In genomic region chr16:57677622-57678369, GRCh38 we compare ENCODE assay signal across 1 cellular context.
TF ChIP-seq lines count a peak whose summit lies in the region.

No MANE protein-coding gene starts in this region.

TF ChIP-seq in WTC11, 78 proteins besides CTCF, POLR2A, EP300 and RAD21:
- TF ChIP-seq ZNF281 (CRISPR knock-in tag; IDR thresholded peaks at IDR 0.05) (no peak), RORB (CRISPR knock-in tag; IDR thresholded peaks at IDR 0.05) (no peak), TEAD4 (CRISPR knock-in tag; IDR thresholded peaks at IDR 0.05) (no peak), NR1H2 (CRISPR knock-in tag; IDR thresholded peaks at IDR 0.05) (no peak), RELA (CRISPR knock-in tag; IDR thresholded peaks at IDR 0.05; ENCODE audit: borderline replicate concordance) (no peak), KAT7 (CRISPR knock-in tag; IDR thresholded peaks at IDR 0.05; ENCODE audit: borderline replicate concordance) (no peak), MYBL2 (CRISPR knock-in tag; IDR thresholded peaks at IDR 0.05) (no peak), OVOL2 (CRISPR knock-in tag; IDR thresholded peaks at IDR 0.05; ENCODE audit: borderline replicate concordance) (no peak), E2F4 (CRISPR knock-in tag; IDR thresholded peaks at IDR 0.05; ENCODE audit: borderline replicate concordance, low read depth) (no peak), FOXK1 (CRISPR knock-in tag; IDR thresholded peaks at IDR 0.05) (no peak), PRRX2 (CRISPR knock-in tag; IDR thresholded peaks at IDR 0.05) (no peak), GTF2I (CRISPR knock-in tag; conservative IDR thresholded peaks at IDR 0.05) (no peak), CREB1 (CRISPR knock-in tag; IDR thresholded peaks at IDR 0.05) (no peak), HMGXB4 (CRISPR knock-in tag; IDR thresholded peaks at IDR 0.05) (no peak), HMGA2 (CRISPR knock-in tag; IDR thresholded peaks at IDR 0.05) (no peak)
- TF ChIP-seq, protein P1, sequence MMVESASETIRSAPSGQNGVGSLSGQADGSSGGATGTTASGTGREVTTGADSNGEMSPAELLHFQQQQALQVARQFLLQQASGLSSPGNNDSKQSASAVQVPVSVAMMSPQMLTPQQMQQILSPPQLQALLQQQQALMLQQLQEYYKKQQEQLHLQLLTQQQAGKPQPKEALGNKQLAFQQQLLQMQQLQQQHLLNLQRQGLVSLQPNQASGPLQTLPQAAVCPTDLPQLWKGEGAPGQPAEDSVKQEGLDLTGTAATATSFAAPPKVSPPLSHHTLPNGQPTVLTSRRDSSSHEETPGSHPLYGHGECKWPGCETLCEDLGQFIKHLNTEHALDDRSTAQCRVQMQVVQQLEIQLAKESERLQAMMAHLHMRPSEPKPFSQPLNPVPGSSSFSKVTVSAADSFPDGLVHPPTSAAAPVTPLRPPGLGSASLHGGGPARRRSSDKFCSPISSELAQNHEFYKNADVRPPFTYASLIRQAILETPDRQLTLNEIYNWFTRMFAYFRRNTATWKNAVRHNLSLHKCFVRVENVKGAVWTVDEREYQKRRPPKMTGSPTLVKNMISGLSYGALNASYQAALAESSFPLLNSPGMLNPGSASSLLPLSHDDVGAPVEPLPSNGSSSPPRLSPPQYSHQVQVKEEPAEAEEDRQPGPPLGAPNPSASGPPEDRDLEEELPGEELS (CRISPR knock-in tag; IDR thresholded peaks at IDR 0.05) = no peak
- TF ChIP-seq, protein P2, sequence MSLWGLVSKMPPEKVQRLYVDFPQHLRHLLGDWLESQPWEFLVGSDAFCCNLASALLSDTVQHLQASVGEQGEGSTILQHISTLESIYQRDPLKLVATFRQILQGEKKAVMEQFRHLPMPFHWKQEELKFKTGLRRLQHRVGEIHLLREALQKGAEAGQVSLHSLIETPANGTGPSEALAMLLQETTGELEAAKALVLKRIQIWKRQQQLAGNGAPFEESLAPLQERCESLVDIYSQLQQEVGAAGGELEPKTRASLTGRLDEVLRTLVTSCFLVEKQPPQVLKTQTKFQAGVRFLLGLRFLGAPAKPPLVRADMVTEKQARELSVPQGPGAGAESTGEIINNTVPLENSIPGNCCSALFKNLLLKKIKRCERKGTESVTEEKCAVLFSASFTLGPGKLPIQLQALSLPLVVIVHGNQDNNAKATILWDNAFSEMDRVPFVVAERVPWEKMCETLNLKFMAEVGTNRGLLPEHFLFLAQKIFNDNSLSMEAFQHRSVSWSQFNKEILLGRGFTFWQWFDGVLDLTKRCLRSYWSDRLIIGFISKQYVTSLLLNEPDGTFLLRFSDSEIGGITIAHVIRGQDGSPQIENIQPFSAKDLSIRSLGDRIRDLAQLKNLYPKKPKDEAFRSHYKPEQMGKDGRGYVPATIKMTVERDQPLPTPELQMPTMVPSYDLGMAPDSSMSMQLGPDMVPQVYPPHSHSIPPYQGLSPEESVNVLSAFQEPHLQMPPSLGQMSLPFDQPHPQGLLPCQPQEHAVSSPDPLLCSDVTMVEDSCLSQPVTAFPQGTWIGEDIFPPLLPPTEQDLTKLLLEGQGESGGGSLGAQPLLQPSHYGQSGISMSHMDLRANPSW (CRISPR knock-in tag; conservative IDR thresholded peaks at IDR 0.05; ENCODE audit: low read depth) = no peak
- TF ChIP-seq, protein P3, sequence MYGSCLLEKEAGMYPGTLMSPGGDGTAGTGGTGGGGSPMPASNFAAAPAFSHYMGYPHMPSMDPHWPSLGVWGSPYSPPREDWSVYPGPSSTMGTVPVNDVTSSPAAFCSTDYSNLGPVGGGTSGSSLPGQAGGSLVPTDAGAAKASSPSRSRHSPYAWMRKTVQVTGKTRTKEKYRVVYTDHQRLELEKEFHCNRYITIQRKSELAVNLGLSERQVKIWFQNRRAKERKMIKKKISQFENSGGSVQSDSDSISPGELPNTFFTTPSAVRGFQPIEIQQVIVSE (CRISPR knock-in tag; IDR thresholded peaks at IDR 0.05; ENCODE audit: borderline replicate concordance) = no peak
- TF ChIP-seq, protein P4, sequence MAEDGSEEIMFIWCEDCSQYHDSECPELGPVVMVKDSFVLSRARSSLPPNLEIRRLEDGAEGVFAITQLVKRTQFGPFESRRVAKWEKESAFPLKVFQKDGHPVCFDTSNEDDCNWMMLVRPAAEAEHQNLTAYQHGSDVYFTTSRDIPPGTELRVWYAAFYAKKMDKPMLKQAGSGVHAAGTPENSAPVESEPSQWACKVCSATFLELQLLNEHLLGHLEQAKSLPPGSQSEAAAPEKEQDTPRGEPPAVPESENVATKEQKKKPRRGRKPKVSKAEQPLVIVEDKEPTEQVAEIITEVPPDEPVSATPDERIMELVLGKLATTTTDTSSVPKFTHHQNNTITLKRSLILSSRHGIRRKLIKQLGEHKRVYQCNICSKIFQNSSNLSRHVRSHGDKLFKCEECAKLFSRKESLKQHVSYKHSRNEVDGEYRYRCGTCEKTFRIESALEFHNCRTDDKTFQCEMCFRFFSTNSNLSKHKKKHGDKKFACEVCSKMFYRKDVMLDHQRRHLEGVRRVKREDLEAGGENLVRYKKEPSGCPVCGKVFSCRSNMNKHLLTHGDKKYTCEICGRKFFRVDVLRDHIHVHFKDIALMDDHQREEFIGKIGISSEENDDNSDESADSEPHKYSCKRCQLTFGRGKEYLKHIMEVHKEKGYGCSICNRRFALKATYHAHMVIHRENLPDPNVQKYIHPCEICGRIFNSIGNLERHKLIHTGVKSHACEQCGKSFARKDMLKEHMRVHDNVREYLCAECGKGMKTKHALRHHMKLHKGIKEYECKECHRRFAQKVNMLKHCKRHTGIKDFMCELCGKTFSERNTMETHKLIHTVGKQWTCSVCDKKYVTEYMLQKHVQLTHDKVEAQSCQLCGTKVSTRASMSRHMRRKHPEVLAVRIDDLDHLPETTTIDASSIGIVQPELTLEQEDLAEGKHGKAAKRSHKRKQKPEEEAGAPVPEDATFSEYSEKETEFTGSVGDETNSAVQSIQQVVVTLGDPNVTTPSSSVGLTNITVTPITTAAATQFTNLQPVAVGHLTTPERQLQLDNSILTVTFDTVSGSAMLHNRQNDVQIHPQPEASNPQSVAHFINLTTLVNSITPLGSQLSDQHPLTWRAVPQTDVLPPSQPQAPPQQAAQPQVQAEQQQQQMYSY (CRISPR knock-in tag; IDR thresholded peaks at IDR 0.05) = no peak
- TF ChIP-seq, protein P5, sequence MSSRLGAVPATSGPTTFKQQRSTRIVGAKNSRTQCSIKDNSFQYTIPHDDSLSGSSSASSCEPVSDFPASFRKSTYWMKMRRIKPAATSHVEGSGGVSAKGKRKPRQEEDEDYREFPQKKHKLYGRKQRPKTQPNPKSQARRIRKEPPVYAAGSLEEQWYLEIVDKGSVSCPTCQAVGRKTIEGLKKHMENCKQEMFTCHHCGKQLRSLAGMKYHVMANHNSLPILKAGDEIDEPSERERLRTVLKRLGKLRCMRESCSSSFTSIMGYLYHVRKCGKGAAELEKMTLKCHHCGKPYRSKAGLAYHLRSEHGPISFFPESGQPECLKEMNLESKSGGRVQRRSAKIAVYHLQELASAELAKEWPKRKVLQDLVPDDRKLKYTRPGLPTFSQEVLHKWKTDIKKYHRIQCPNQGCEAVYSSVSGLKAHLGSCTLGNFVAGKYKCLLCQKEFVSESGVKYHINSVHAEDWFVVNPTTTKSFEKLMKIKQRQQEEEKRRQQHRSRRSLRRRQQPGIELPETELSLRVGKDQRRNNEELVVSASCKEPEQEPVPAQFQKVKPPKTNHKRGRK (CRISPR knock-in tag; IDR thresholded peaks at IDR 0.05; ENCODE audit: borderline replicate concordance) = no peak
TF ChIP-seq in WTC11: peak in this region for 0.
